Comparison of ENCODE assay signal across 1 cellular context in genomic region chr5:138032572-138033274, GRCh38.
TF ChIP-seq lines count a peak whose summit lies in the region.

Gene FAM13B (minus strand): TSS chr5:138033079. CDS start chr5:138019111, 13,968 bp downstream.

TF ChIP-seq in HepG2, 621 proteins besides CTCF, POLR2A, EP300 and RAD21 (continued from another document):
- TF ChIP-seq CREB1 (IDR thresholded peaks at IDR 0.05) = peak; percentile 67
- TF ChIP-seq CREB1 (CRISPR knock-in tag; IDR thresholded peaks at IDR 0.05) = peak; percentile 66; the same call in 1 of the 2 replicates
- peak in 1 of 2 experiments; percentile 38; a peak in 1 of 4 replicates for TF ChIP-seq REST (IDR thresholded peaks at IDR 0.05; ENCODE audit: borderline replicate concordance in 1 of 2, low read depth in 1 of 2, low read length in 2 of 2)
- 0 out of 2 replicates have a peak, but pooled peaks have one; percentile 14 for TF ChIP-seq TP53 (CRISPR knock-in tag; conservative IDR thresholded peaks at IDR 0.05)
- TF ChIP-seq MEF2D (CRISPR knock-in tag; IDR thresholded peaks at IDR 0.05) = peak; percentile 44; the same call in 1 of the 2 replicates
- TF ChIP-seq ZNF350 (CRISPR knock-in tag; IDR thresholded peaks at IDR 0.05; ENCODE audit: borderline replicate concordance, low read depth) = peak; percentile 51; the same call in 1 of the 2 replicates
- TF ChIP-seq RFXAP (CRISPR knock-in tag; IDR thresholded peaks at IDR 0.05; ENCODE audit: borderline replicate concordance) = no peak
- 0 out of 2 replicates have a peak, but pooled peaks have one; percentile 4 for TF ChIP-seq ESRRA (CRISPR knock-in tag; IDR thresholded peaks at IDR 0.05; ENCODE audit: low read depth)
- 0 out of 2 replicates have a peak, but pooled peaks have one; percentile 59 for TF ChIP-seq ZNF451 (CRISPR knock-in tag; IDR thresholded peaks at IDR 0.05)
- TF ChIP-seq NONO (IDR thresholded peaks at IDR 0.05) = no peak
- peak; percentile 67 for TF ChIP-seq NONO (CRISPR knock-in tag; conservative IDR thresholded peaks at IDR 0.05)
- 0 out of 2 replicates have a peak, but pooled peaks have one; percentile 23 for TF ChIP-seq GATAD2A (CRISPR knock-in tag; IDR thresholded peaks at IDR 0.05)
- TF ChIP-seq HDAC2 (CRISPR knock-in tag; IDR thresholded peaks at IDR 0.05) = peak; percentile 36
- 0 out of 2 replicates have a peak, but pooled peaks have one; percentile 42 for TF ChIP-seq ZNF343 (CRISPR knock-in tag; IDR thresholded peaks at IDR 0.05)
- 0 out of 2 replicates have a peak, but pooled peaks have one; percentile 17 for TF ChIP-seq ZNF3 (CRISPR knock-in tag; IDR thresholded peaks at IDR 0.05)
- no peak for TF ChIP-seq THAP7 (CRISPR knock-in tag; IDR thresholded peaks at IDR 0.05)
- 0 out of 2 replicates have a peak, but pooled peaks have one; percentile 43 for TF ChIP-seq ZNF367 (CRISPR knock-in tag; IDR thresholded peaks at IDR 0.05; ENCODE audit: borderline replicate concordance)
- TF ChIP-seq ZNF614 (CRISPR knock-in tag; IDR thresholded peaks at IDR 0.05; ENCODE audit: borderline replicate concordance) = peak; percentile 64; the same call in 1 of the 2 replicates
- no peak for TF ChIP-seq NR2F1 (CRISPR knock-in tag; IDR thresholded peaks at IDR 0.05)
- peak; percentile 65; the same call in 1 of the 2 replicates for TF ChIP-seq KMT2A (CRISPR knock-in tag; IDR thresholded peaks at IDR 0.05)
- TF ChIP-seq PITX1 (CRISPR knock-in tag; IDR thresholded peaks at IDR 0.05) = peak; percentile 61; the same call in 1 of the 2 replicates
- no peak for TF ChIP-seq CBX2 (IDR thresholded peaks at IDR 0.05; ENCODE audit: low read depth, low read length)
- no peak for TF ChIP-seq CBX2 (CRISPR knock-in tag; IDR thresholded peaks at IDR 0.05; ENCODE audit: low read depth)
- TF ChIP-seq MEIS1 (CRISPR knock-in tag; IDR thresholded peaks at IDR 0.05; ENCODE audit: borderline replicate concordance) = peak; percentile 26; the same call in 1 of the 2 replicates
- TF ChIP-seq KLF16 (CRISPR knock-in tag; IDR thresholded peaks at IDR 0.05) = peak in 1 of 2 experiments; percentile 74; a peak in 2 of 4 replicates
- peak; percentile 57 for TF ChIP-seq SP2 (CRISPR knock-in tag; IDR thresholded peaks at IDR 0.05)
- TF ChIP-seq ZNF841 (CRISPR knock-in tag; IDR thresholded peaks at IDR 0.05; ENCODE audit: borderline replicate concordance) = peak; percentile 72; the same call in 1 of the 2 replicates
- TF ChIP-seq ZBTB8A (CRISPR knock-in tag; IDR thresholded peaks at IDR 0.05; ENCODE audit: borderline replicate concordance, low read depth) = no peak
- TF ChIP-seq NR2F6 (IDR thresholded peaks at IDR 0.05) = no peak
- TF ChIP-seq NR2F6 (CRISPR knock-in tag; IDR thresholded peaks at IDR 0.05) = no peak
- peak; percentile 70; the same call in 1 of the 2 replicates for TF ChIP-seq KAT7 (CRISPR knock-in tag; IDR thresholded peaks at IDR 0.05; ENCODE audit: borderline replicate concordance)
- no peak for TF ChIP-seq MLXIP (CRISPR knock-in tag; IDR thresholded peaks at IDR 0.05; ENCODE audit: borderline replicate concordance)
- TF ChIP-seq PHF8 (CRISPR knock-in tag; IDR thresholded peaks at IDR 0.05) = peak; percentile 97
- 0 out of 2 replicates have a peak, but pooled peaks have one; percentile 33 for TF ChIP-seq PLSCR1 (CRISPR knock-in tag; IDR thresholded peaks at IDR 0.05; ENCODE audit: borderline replicate concordance)
- 0 out of 2 replicates have a peak, but pooled peaks have one; percentile 86 for TF ChIP-seq KIAA2018 (CRISPR knock-in tag; IDR thresholded peaks at IDR 0.05; ENCODE audit: borderline replicate concordance)
- TF ChIP-seq NPAS2 (CRISPR knock-in tag; IDR thresholded peaks at IDR 0.05; ENCODE audit: borderline replicate concordance) = no peak
- 0 out of 2 replicates have a peak, but pooled peaks have one; percentile 25 for TF ChIP-seq IRF9 (CRISPR knock-in tag; IDR thresholded peaks at IDR 0.05; ENCODE audit: borderline replicate concordance)
- TF ChIP-seq ETV5 (CRISPR knock-in tag; IDR thresholded peaks at IDR 0.05; ENCODE audit: borderline replicate concordance) = peak; percentile 13; the same call in 1 of the 2 replicates
- TF ChIP-seq ZNF496 (CRISPR knock-in tag; IDR thresholded peaks at IDR 0.05; ENCODE audit: insufficient replicate concordance) = no peak
- TF ChIP-seq ZNF724P (CRISPR knock-in tag; IDR thresholded peaks at IDR 0.05; ENCODE audit: borderline replicate concordance) = 0 out of 2 replicates have a peak, but pooled peaks have one; percentile 10
